In the genomic region with DNA sequence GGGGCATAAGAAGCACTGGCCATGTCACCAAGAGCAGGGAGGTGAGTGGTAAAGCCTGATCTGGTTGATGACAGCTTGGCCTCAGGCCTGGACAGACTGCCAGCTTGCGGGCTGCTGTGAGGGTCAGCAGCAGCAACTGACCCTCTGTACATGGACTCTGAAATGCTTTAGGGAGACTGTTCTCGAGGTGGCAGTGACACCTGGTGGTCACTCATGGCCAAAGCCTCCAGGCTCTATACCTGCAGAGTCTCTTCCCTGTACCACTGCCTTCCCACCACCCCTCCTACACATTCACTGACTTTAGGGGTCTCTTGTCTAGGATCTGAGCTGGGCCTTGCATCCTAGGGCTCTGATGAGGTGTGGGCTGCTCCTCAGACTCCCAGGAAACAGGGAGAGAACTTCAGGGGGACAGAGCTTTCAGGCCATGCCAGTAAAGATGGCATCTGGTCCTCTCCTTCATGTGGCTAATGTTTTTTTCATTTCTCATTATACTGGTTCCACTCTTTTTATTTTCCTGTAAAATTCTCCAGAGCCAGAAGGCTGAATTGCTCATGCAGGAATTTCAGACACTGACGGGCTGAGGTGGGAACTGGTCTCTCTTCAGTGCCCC, we compare ENCODE assay signal across 8 cellular contexts.
DNase-seq lines count a peak whose midpoint lies in the region; ATAC-seq and TF ChIP-seq lines count a peak whose summit lies in the region.

No MANE protein-coding gene starts in this region.

- H3K9me3 ChIP-seq in SU-DHL-6 (ENCODE audit: insufficient read depth, low read length): no peaks in the 10 kb centered on the region

- ATAC-seq in GM18498 (IDR thresholded peaks at IDR 0.05; ENCODE audit: unreplicated experiment) (peak; percentile 82), HG03280 (IDR thresholded peaks at IDR 0.05; ENCODE audit: unreplicated experiment) (peak; percentile 63), GM21737 (IDR thresholded peaks at IDR 0.05; ENCODE audit: unreplicated experiment) (no peak)

- no peaks in the 10 kb centered on the region for H3K79me2 ChIP-seq in SU-DHL-6 (ENCODE audit: insufficient read depth, low read length)

- H4K20me1 ChIP-seq in SU-DHL-6 (ENCODE audit: low read depth, low read length): no peaks in the 10 kb centered on the region

- no peak overlapping the region for H3K27ac ChIP-seq in SU-DHL-6 (ENCODE audit: low read depth, low read length)

- TF ChIP-seq CTCF in AG09319 (IDR thresholded peaks at IDR 0.05; ENCODE audit: low read depth, low read length): peak; percentile 85
- peak; percentile 49 for TF ChIP-seq CTCF in SU-DHL-6 (IDR thresholded peaks at IDR 0.05; ENCODE audit: insufficient read depth, low read length, poor library complexity, severe bottlenecking)
- TF ChIP-seq CTCF in nephron progenitor cell (IDR thresholded peaks at IDR 0.05): peak; percentile 78

- H3K9ac ChIP-seq in SU-DHL-6 (ENCODE audit: low read length): no peak overlapping the region

- H3K4me1 Mint-ChIP-seq in nephron progenitor cell: no peaks in the 10 kb centered on the region

- H3K9me3 Mint-ChIP-seq in nephron progenitor cell: peaks cover 21% of the 10 kb centered on the region

- no peaks in the 10 kb centered on the region for H3K9me2 ChIP-seq in SU-DHL-6 (replicated peaks; ENCODE audit: insufficient read depth, low read length)

- no peaks in the 10 kb centered on the region for H3F3A ChIP-seq in SU-DHL-6 (ENCODE audit: insufficient read depth)

- no peaks in the 10 kb centered on the region for H3K27me3 ChIP-seq in SU-DHL-6 (ENCODE audit: low read length)

- no peak overlapping the region for H3K27ac Mint-ChIP-seq in nephron progenitor cell

- peaks cover 6% of the 10 kb centered on the region for H3K27me3 Mint-ChIP-seq in nephron progenitor cell (ENCODE audit: low read depth, poor library complexity)

- peaks cover 9% of the 10 kb centered on the region for H3K36me3 Mint-ChIP-seq in nephron progenitor cell (ENCODE audit: low read depth)

- H3K36me3 ChIP-seq in SU-DHL-6 (ENCODE audit: low read length): no peaks in the 10 kb centered on the region

- no peak overlapping the region for H3K4me3 Mint-ChIP-seq in nephron progenitor cell

- H3K4me2 ChIP-seq in SU-DHL-6 (ENCODE audit: low read depth, low read length, poor library complexity, severe bottlenecking): no peak overlapping the region

- DNase-seq in AG09319 (ENCODE audit: extremely low read depth, low read depth): no peak
- DNase-seq in fibroblast of gingiva (ENCODE audit: low read depth): peak; percentile 48
- peak; percentile 74 for DNase-seq in nephron progenitor cell
- no peak for DNase-seq in activated CD8-positive, alpha-beta memory T cell treated with anti-CD3 and anti-CD28 coated beads, Interleukin-2, amount 50 U/mL, for 48 hours

- H3K4me3 ChIP-seq in SU-DHL-6 (ENCODE audit: insufficient read depth, low read length, poor library complexity, severe bottlenecking): no peak overlapping the region

- no peak overlapping the region for H2AFZ ChIP-seq in SU-DHL-6 (ENCODE audit: low read depth, low read length, severe bottlenecking)

Comparison
In these comparisons a context has a peak if more than half of its experiments do, and no peak if none do; other contexts are left out.
1. DNase-seq: peak in fibroblast of gingiva (single experiment) and nephron progenitor cell (single experiment); none in AG09319 (single experiment) and activated CD8-positive, alpha-beta memory T cell treated with anti-CD3 and anti-CD28 coated beads, Interleukin-2, amount 50 U/mL, for 48 hours (single experiment).
2. Peak in every context shown above with its lines, with median percentiles within 50 percentile points of each other: CTCF ChIP-seq.